Comparison of ENCODE assay signal across 9 cellular contexts in genomic region chrX:151015684-151016083, GRCh38.
"Had no signal": no experiment of that assay in that cellular context is flagged by ENCODE, and none has a peak within 500 bp of the region (broad histone marks: within the 10 kb centered on the region; RNA-seq: fewer than 3 reads in every experiment).

No MANE protein-coding gene starts in this region.

- FAIRE-seq: HepG2 had no signal

- H3K36me3 Mint-ChIP-seq: IgD-negative memory B cell had no signal

- H3K27ac ChIP-seq: GM23248, HL-60 had no signal

- H3K36me3 ChIP-seq: HAP-1 had no signal

- DNase-seq: GM23248, GOT3, H7, HFFc6, KG1 had no signal

- H3K9me3 Mint-ChIP-seq: HFFc6 had no signal

- H3K4me3 ChIP-seq: GM23248, HAP-1 had no signal

- H3K4me1 ChIP-seq: HAP-1 had no signal

- H2AFZ ChIP-seq: GM23248 had no signal

- H3K9ac ChIP-seq: GM23248 had no signal

- H3K27ac Mint-ChIP-seq: HFFc6, IgD-negative memory B cell had no signal

- H3K4me3 Mint-ChIP-seq: HFFc6, IgD-negative memory B cell had no signal

- H3K4me1 Mint-ChIP-seq: IgD-negative memory B cell had no signal
